Comparison of ENCODE assay signal across 26 cellular contexts in genomic region chr16:8776193-8776592, GRCh38. TPM values are rescaled to one million over a fixed set of nuclear protein-coding genes. Genes with fewer than 3 reads are reported as not detected.
DNase-seq lines count a peak whose midpoint lies in the region; FAIRE-seq and TF ChIP-seq lines count a peak whose summit lies in the region.
"Had no signal": no experiment of that assay in that cellular context is flagged by ENCODE, and none has a peak within 500 bp of the region (broad histone marks: within the 10 kb centered on the region; RNA-seq: fewer than 3 reads in every experiment).

No MANE protein-coding gene starts in this region.

- POLR2A ChIA-PET in RWPE1 (lab: Yijun Ruan, JAX; ENCODE audit: low non-redundant PET) = no interaction called here

- no peak for TF ChIP-seq POLR2A in transverse colon (IDR thresholded peaks at IDR 0.05)

- TF ChIP-seq CTCF in RWPE1 (conservative IDR thresholded peaks at IDR 0.05; ENCODE audit: low read depth) (no peak), transverse colon (IDR thresholded peaks at IDR 0.05) (no peak)

- no peak for TF ChIP-seq EP300 in transverse colon (IDR thresholded peaks at IDR 0.05; ENCODE audit: low read depth)

- DNase-seq in HCEC 1CT = peak; percentile 23
- peak; percentile 54 for DNase-seq in RWPE1 (ENCODE audit: low spot score)
- DNase-seq in iPS-NIHi11 (ENCODE audit: low spot score) = peak; percentile 72
- DNase-seq in transverse colon = peak; percentile 23
- DNase-seq in frontal cortex (ENCODE audit: low spot score in 2 of 2) = no peak
- no peak for DNase-seq in activated effector memory CD4-positive, alpha-beta T cell treated with anti-CD3 and anti-CD28 coated beads, Interleukin-2, amount 50 U/mL, for 16 hours
- no peak for DNase-seq in activated naive CD4-positive, alpha-beta T cell treated with anti-CD3 and anti-CD28 coated beads, Interleukin-2, amount 50 U/mL, for 16 hours
- DNase-seq: activated CD4-positive, alpha-beta T cell treated with anti-CD3 and anti-CD28 coated beads for 1 hour; activated naive CD8-positive, alpha-beta T cell treated with anti-CD3 and anti-CD28 coated beads for 36 hours; activated T-cell treated with anti-CD3 and anti-CD28 coated beads for 4 hours; cortex of kidney; DMS53; GDM1; kidney glomerular epithelial cell; NCI-H1105; NCI-H187 treated with DMSO at 0.1 percent for 48 hours; NCI-H526; right cardiac atrium had no signal

- in situ Hi-C loops in transverse colon (cut with MboI; ENCODE audit: low pct_ligation_motif_present in 1 of 4, low pct_unique_long_range_greater_than_20kb in 1 of 4, low sequenced_read_pairs in 3 of 4) = loop anchor here in 2 of 4 donors (25.0 kb wide), 1 partner anchor 214 kb away; no protein-coding TSS in a partner anchor

- CTCF ChIA-PET in RWPE1 (lab: Yijun Ruan, JAX) = no interaction called here

- H3K4me1 ChIP-seq in transverse colon = no peaks in the 10 kb centered on the region
- H3K4me1 ChIP-seq: ascending aorta; BLaER1 treated with 17β-estradiol and CSF1 and Interleukin-3, amounts not matched to agents 10 nM and 100 nM; parathyroid adenoma; SJSA1; spleen; tibial nerve had no signal

- H3K9me3 ChIP-seq in transverse colon = no peaks in the 10 kb centered on the region
- H3K9me3 ChIP-seq: ascending aorta; BLaER1 treated with 17β-estradiol and CSF1 and Interleukin-3, amounts not matched to agents 10 nM and 100 nM; SJSA1; tibial nerve had no signal

- H3K27me3 ChIP-seq in transverse colon = no peaks in the 10 kb centered on the region
- H3K27me3 ChIP-seq: ascending aorta; BLaER1 treated with 17β-estradiol and CSF1 and Interleukin-3, amounts not matched to agents 10 nM and 100 nM; SJSA1; spleen; tibial nerve had no signal

- H3K36me3 ChIP-seq in transverse colon = no peaks in the 10 kb centered on the region
- H3K36me3 ChIP-seq: SJSA1 had no signal

- no peak overlapping the region for H3K4me3 ChIP-seq in transverse colon
- H3K4me3 ChIP-seq: ascending aorta; BLaER1 treated with 17β-estradiol and CSF1 and Interleukin-3, amounts not matched to agents 10 nM and 100 nM; lung; SJSA1; spleen; tibial nerve had no signal

- H3K27ac ChIP-seq in RWPE1 (no peak overlapping the region), transverse colon (no peak overlapping the region)
- H3K27ac ChIP-seq: ascending aorta; BLaER1 treated with 17β-estradiol and CSF1 and Interleukin-3, amounts not matched to agents 10 nM and 100 nM; parathyroid adenoma; SJSA1; spleen; tibial nerve had no signal

- intact Hi-C loops in transverse colon (cut with DNase I; ENCODE audit: low total_unique reads) = no loop called here

- no peak for FAIRE-seq in frontal cortex (lab: Jason Lieb, UNC)
- FAIRE-seq: GM19239 had no signal

- 68% methylated on average over 11 of the region's 11 CpGs; no CpG with 5 or more reads in 1 of the 2 donors for WGBS in transverse colon (ENCODE audit: low coverage in 1 of 2), 2 donors

RNA-seq across cellular contexts. Expression of gene TMEM186, which starts 21.2 kb away (rescaled TPM):
- 10 to 100 TPM in 1 of 4 donors, 1 to 10 TPM in 2, not detected in 1; 1.8 to 10.3 (median 9.7) TPM for total RNA-seq in transverse colon
- 5.7 TPM for total RNA-seq in frontal cortex

RNA-seq across cellular contexts. Expression of gene PMM2, which starts 21.4 kb away (rescaled TPM):
- 100 to 1,000 TPM in 1 of 4 donors, 10 to 100 TPM in 3; 26.2 to 114 (median 58.5) TPM for total RNA-seq in transverse colon
- total RNA-seq in frontal cortex = 6.5 TPM

Comparison
In these comparisons a context has a peak if more than half of its experiments do, and no peak if none do; other contexts are left out.
1. DNase-seq: peak in HCEC 1CT (single experiment), RWPE1 (single experiment), iPS-NIHi11 (single experiment) and transverse colon (single experiment); none in frontal cortex (0 of 2), activated effector memory CD4-positive, alpha-beta T cell treated with anti-CD3 and anti-CD28 coated beads, Interleukin-2, amount 50 U/mL, for 16 hours (single experiment) and activated naive CD4-positive, alpha-beta T cell treated with anti-CD3 and anti-CD28 coated beads, Interleukin-2, amount 50 U/mL, for 16 hours (single experiment).